ENCODE assay signal across 16 cellular contexts in genomic region chr3:172148702-172149565, GRCh38.
DNase-seq lines count a peak whose midpoint lies in the region; ATAC-seq, FAIRE-seq and TF ChIP-seq lines count a peak whose summit lies in the region.
"Had no signal": no experiment of that assay in that cellular context is flagged by ENCODE, and none has a peak within 500 bp of the region (broad histone marks: within the 10 kb centered on the region; RNA-seq: fewer than 3 reads in every experiment).

No MANE protein-coding gene starts in this region.

- no peaks in the 10 kb centered on the region for H3K27me3 ChIP-seq in right lobe of liver
- H3K27me3 ChIP-seq: testis had no signal

- DNase-seq in GM19239 (ENCODE audit: insufficient read length, low spot score) (no peak), SK-N-DZ (ENCODE audit: low spot score) (peak; percentile 15), right lobe of liver (no peak), T-helper 2 cell (no peak), UCSD-AML1 (lab: John Stamatoyannopoulos, UW; ENCODE audit: unreplicated experiment) (no peak)
- DNase-seq in stimulated activated CD4-positive, alpha-beta T cell treated with anti-CD3 and anti-CD28 coated beads, Interleukin-2, amount 100 ng/mL, for 48 hours = no peak
- DNase-seq: activated CD8-positive, alpha-beta memory T cell treated with anti-CD3 and anti-CD28 coated beads, Interleukin-2, amount 10 ng/mL, durations not matched to agents 7 days and 5 days; activated naive CD4-positive, alpha-beta T cell treated with anti-CD3 and anti-CD28 coated beads, Interleukin-2, amount 10 ng/mL, durations not matched to agents 7 days and 5 days; H9; mesendoderm; NCI-H2029; NK-92 treated with Interleukin-12 subunit alpha and Interleukin-12 subunit beta, amount 100 ng/mL, for 24 hours; posterior cingulate gyrus; testis had no signal

- no peak overlapping the region for H3K4me3 ChIP-seq in right lobe of liver
- H3K4me3 ChIP-seq: testis had no signal

- peak; percentile 74 for FAIRE-seq in A204.1 (lab: Jason Lieb, UNC)
- peak; percentile 64 for FAIRE-seq in GM19239 (lab: Jason Lieb, UNC)

- TF ChIP-seq CTCF in right lobe of liver (IDR thresholded peaks at IDR 0.05) = no peak

- 77% methylated on average over 3 of the region's 3 CpGs for WGBS in right lobe of liver (ENCODE audit: insufficient coverage, low coverage, low lambda C conversion rate, missing lambda C conversion rate)

- H3K36me3 ChIP-seq in right lobe of liver = no peaks in the 10 kb centered on the region

- intact Hi-C loops in right lobe of liver (cut with DNase I) = no loop called here

- ATAC-seq in right lobe of liver (no peak), esophagus mucosa (no peak)
- ATAC-seq: activated CD8-positive, alpha-beta memory T cell treated with anti-CD3 and anti-CD28 coated beads, Interleukin-2, amount 10 ng/mL, durations not matched to agents 7 days and 5 days had no signal

- no peak for TF ChIP-seq POLR2A in right lobe of liver (IDR thresholded peaks at IDR 0.05)

- no peaks in the 10 kb centered on the region for H3K9me3 ChIP-seq in right lobe of liver
- H3K9me3 ChIP-seq: testis had no signal

- peaks cover 0 to 26% (median 6%) of the 10 kb centered on the region in 4 donors for H3K4me1 ChIP-seq in right lobe of liver

- peak overlapping the region; percentile 4 to 22 (median 18) for H3K27ac ChIP-seq in right lobe of liver
- H3K27ac ChIP-seq: testis had no signal
